ENCODE assay signal across 19 cellular contexts in the genomic region with DNA sequence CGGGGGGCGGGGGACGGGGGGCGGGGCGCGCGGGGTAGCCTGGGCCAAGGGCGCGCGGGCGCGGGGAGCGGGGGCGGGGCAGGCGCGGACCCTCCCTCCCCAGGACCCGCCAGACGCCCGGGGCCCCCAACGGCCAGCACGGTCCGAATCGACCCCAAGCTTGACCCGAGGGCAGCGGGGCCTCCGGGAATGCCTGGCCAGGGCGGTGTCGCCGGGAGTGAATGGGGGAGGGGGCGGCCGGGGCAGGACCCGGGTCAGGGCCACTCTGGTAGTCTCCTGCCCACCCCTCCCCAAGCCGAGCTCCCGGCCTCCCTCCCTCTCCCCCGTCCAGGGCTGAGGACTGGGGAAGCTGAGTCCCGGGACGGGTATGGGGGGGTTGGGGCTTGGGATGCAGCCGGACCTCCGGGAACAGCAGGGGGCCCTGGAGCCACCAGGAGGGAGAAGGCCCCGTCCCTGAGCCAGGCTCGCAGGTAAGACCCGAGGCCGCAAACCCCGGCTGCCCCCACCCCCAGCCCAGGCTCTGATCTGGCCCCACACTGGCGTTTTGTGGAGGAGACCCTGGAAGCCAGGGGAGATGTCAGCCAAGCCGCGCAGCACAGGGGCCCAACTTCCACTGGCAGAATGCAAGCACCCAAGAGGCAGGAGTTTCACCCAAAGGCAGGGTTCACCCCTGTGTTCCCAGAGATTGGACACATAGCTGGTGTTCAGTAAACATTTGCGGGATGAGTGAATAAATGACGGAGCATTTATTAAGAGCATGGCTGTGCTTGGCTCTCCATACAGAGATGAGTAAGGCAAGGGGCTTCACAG. TPM values are rescaled to one million over a fixed set of nuclear protein-coding genes. Genes with fewer than 3 reads are reported as not detected.
DNase-seq lines count a peak whose midpoint lies in the region; ATAC-seq and TF ChIP-seq lines count a peak whose summit lies in the region.
"Had no signal": no experiment of that assay in that cellular context is flagged by ENCODE, and none has a peak within 500 bp of the region (broad histone marks: within the 10 kb centered on the region; RNA-seq: fewer than 3 reads in every experiment).

No MANE protein-coding gene starts in this region.

- H3K79me1 ChIP-seq in mesendoderm (ENCODE audit: low read length): no peaks in the 10 kb centered on the region

- no peak overlapping the region for H3K23ac ChIP-seq in mesendoderm (ENCODE audit: low read length)

- no peak overlapping the region for H3K4me2 ChIP-seq in mesendoderm (ENCODE audit: low read length)
- H3K4me2 ChIP-seq: KMS-11 had no signal

- no CpG with 5 or more reads among the region's 49 CpGs for WGBS in mesendoderm (ENCODE audit: extremely low coverage, insufficient coverage, low lambda C conversion rate)

- H3K4me1 ChIP-seq in mesendoderm (ENCODE audit: control insufficient read depth, low read depth, low read length): peaks cover 3% of the 10 kb centered on the region

- no peak overlapping the region for H2AK5ac ChIP-seq in mesendoderm (ENCODE audit: low read length)

- no peak overlapping the region for H2BK120ac ChIP-seq in mesendoderm (ENCODE audit: low read depth, low read length)

- peak overlapping the region in 29 of 59 donors; percentile 1 to 89 (median 42) for H3K27ac ChIP-seq in dorsolateral prefrontal cortex
- no peak overlapping the region for H3K27ac ChIP-seq in mesendoderm (ENCODE audit: low read depth, low read length)
- H3K27ac ChIP-seq: 22Rv1, HL-60, KMS-11 had no signal

- H3K9me3 Mint-ChIP-seq in activated naive CD8-positive, alpha-beta T cell (ENCODE audit: low read depth): no peaks in the 10 kb centered on the region
- H3K9me3 Mint-ChIP-seq in activated naive CD8-positive, alpha-beta T cell treated with anti-CD3 and anti-CD28 coated beads for 36 hours: no peaks in the 10 kb centered on the region
- H3K9me3 Mint-ChIP-seq in mesothelial cell of epicardium: no peaks in the 10 kb centered on the region
- no peaks in the 10 kb centered on the region for H3K9me3 Mint-ChIP-seq in type B pancreatic cell

- no peak overlapping the region for H3K56ac ChIP-seq in mesendoderm (ENCODE audit: low read length)

- H3K4me3 ChIP-seq in dorsolateral prefrontal cortex (peak overlapping the region in 58 of 59 donors; percentile 5 to 70 (median 50)), mesendoderm (ENCODE audit: low read length) (no peak overlapping the region)

- peak overlapping the region; percentile 55 for H3K4me3 Mint-ChIP-seq in activated naive CD8-positive, alpha-beta T cell
- no peak overlapping the region for H3K4me3 Mint-ChIP-seq in activated naive CD8-positive, alpha-beta T cell treated with anti-CD3 and anti-CD28 coated beads for 36 hours
- peak overlapping the region; percentile 2 for H3K4me3 Mint-ChIP-seq in mesothelial cell of epicardium
- H3K4me3 Mint-ChIP-seq in type B pancreatic cell: peak overlapping the region; percentile 3

- H3K18ac ChIP-seq in mesendoderm (ENCODE audit: low read length): no peak overlapping the region

- H4K8ac ChIP-seq in mesendoderm (ENCODE audit: low read depth, low read length): no peak overlapping the region

- no peak overlapping the region for H3K27ac Mint-ChIP-seq in activated naive CD8-positive, alpha-beta T cell
- no peak overlapping the region for H3K27ac Mint-ChIP-seq in activated naive CD8-positive, alpha-beta T cell treated with anti-CD3 and anti-CD28 coated beads for 36 hours
- no peak overlapping the region for H3K27ac Mint-ChIP-seq in mesothelial cell of epicardium
- H3K27ac Mint-ChIP-seq in type B pancreatic cell: no peak overlapping the region

- no peak overlapping the region for H4K5ac ChIP-seq in mesendoderm (ENCODE audit: low read length)

- H3K27me3 Mint-ChIP-seq in activated naive CD8-positive, alpha-beta T cell: peaks cover 14% of the 10 kb centered on the region
- H3K27me3 Mint-ChIP-seq in activated naive CD8-positive, alpha-beta T cell treated with anti-CD3 and anti-CD28 coated beads for 36 hours: peaks cover 68% of the 10 kb centered on the region
- peaks cover 84% of the 10 kb centered on the region for H3K27me3 Mint-ChIP-seq in mesothelial cell of epicardium (ENCODE audit: low read depth)
- H3K27me3 Mint-ChIP-seq in type B pancreatic cell: peaks cover 78% of the 10 kb centered on the region

- no peak for DNase-seq in activated naive CD8-positive, alpha-beta T cell treated with anti-CD3 and anti-CD28 coated beads for 36 hours
- DNase-seq in dorsolateral prefrontal cortex: no peak
- DNase-seq in mesothelial cell of epicardium (ENCODE audit: low spot score in 2 of 2, unreplicated experiment in 2 of 2): no peak
- no peak for DNase-seq in type B pancreatic cell (ENCODE audit: extremely low spot score, unreplicated experiment)
- DNase-seq in mesendoderm: no peak
- no peak for DNase-seq in posterior vena cava (ENCODE audit: low spot score)
- no peak for DNase-seq in omental fat pad (ENCODE audit: low spot score)
- DNase-seq: C1 segment of cervical spinal cord, HCEC 1CT, NCI-H1092 treated with DMSO at 0.1 percent for 48 hours, NCI-H1694 treated with DMSO at 0.1 percent for 48 hours, NCI-H446 treated with DMSO at 0.1 percent for 48 hours, NCI-H774, SHP77 treated with DMSO at 0.1 percent for 48 hours had no signal

- peaks cover 0 to 62% (median 17%) of the 10 kb centered on the region in 45 donors for H3K27me3 ChIP-seq in dorsolateral prefrontal cortex
- H3K27me3 ChIP-seq in mesendoderm (ENCODE audit: insufficient read depth, low read length, poor library complexity): peaks cover 16% of the 10 kb centered on the region

- no peaks in the 10 kb centered on the region for H3K79me2 ChIP-seq in mesendoderm (ENCODE audit: control insufficient read depth, insufficient read depth, low read length)

- no peak overlapping the region for H2BK15ac ChIP-seq in mesendoderm (replicated peaks; ENCODE audit: low read depth)

- H3K4me1 Mint-ChIP-seq in activated naive CD8-positive, alpha-beta T cell (ENCODE audit: low read depth): peaks cover 24% of the 10 kb centered on the region
- peaks cover 14% of the 10 kb centered on the region for H3K4me1 Mint-ChIP-seq in activated naive CD8-positive, alpha-beta T cell treated with anti-CD3 and anti-CD28 coated beads for 36 hours
- H3K4me1 Mint-ChIP-seq in mesothelial cell of epicardium: peaks cover 4% of the 10 kb centered on the region
- H3K4me1 Mint-ChIP-seq in type B pancreatic cell (ENCODE audit: unreplicated experiment): peaks cover 3% of the 10 kb centered on the region

- H3K4ac ChIP-seq in mesendoderm (ENCODE audit: low read depth, low read length): no peak overlapping the region

- no peak overlapping the region for H3K9ac ChIP-seq in mesendoderm (ENCODE audit: low read length)
- H3K9ac ChIP-seq: KMS-11 had no signal

- no peak overlapping the region for H2BK5ac ChIP-seq in mesendoderm (ENCODE audit: low read length)

- intact Hi-C loops in dorsolateral prefrontal cortex (cut with DNase I) (no loop called here), posterior vena cava (cut with DNase I) (no loop called here)

- TF ChIP-seq CTCF in dorsolateral prefrontal cortex (IDR thresholded peaks at IDR 0.05 in 54 of 56, conservative IDR thresholded peaks at IDR 0.05 in 2 of 56; ENCODE audit: low read depth in 1 of 56, partially characterized antibody in 56 of 56): no peak
- TF ChIP-seq CTCF in mesothelial cell of epicardium (IDR thresholded peaks at IDR 0.05; ENCODE audit: unreplicated experiment): no peak
- no peak for TF ChIP-seq CTCF in type B pancreatic cell (conservative IDR thresholded peaks at IDR 0.05)
- no peak for TF ChIP-seq CTCF in omental fat pad (IDR thresholded peaks at IDR 0.05)

- H3K36me3 Mint-ChIP-seq in activated naive CD8-positive, alpha-beta T cell: no peaks in the 10 kb centered on the region
- no peaks in the 10 kb centered on the region for H3K36me3 Mint-ChIP-seq in activated naive CD8-positive, alpha-beta T cell treated with anti-CD3 and anti-CD28 coated beads for 36 hours
- H3K36me3 Mint-ChIP-seq in mesothelial cell of epicardium: no peaks in the 10 kb centered on the region
- H3K36me3 Mint-ChIP-seq in type B pancreatic cell: peaks cover 4% of the 10 kb centered on the region

- H3K36me3 ChIP-seq in mesendoderm (ENCODE audit: control insufficient read depth, insufficient read depth, low read length): no peaks in the 10 kb centered on the region

- ATAC-seq in omental fat pad (ENCODE audit: low FRiP score): no peak
- ATAC-seq: Panc1 had no signal

RNA-seq across cellular contexts. Expression of a gene that starts 0.6 kb away (rescaled TPM):
- total RNA-seq in activated naive CD8-positive, alpha-beta T cell treated with anti-CD3 and anti-CD28 coated beads for 36 hours: not detected
- 100 to 1,000 TPM in 37 of 120 experiments, 10 to 100 TPM in 83; 22.8 to 134 (median 90.1) TPM for total RNA-seq in dorsolateral prefrontal cortex
- total RNA-seq in mesothelial cell of epicardium: 3.5 to 4.8 TPM (median 3.7 TPM) in 3 replicates
- 1.6 TPM in 1 of 2 replicates, not detected in the other for total RNA-seq in type B pancreatic cell (ENCODE audit: low replicate concordance)
- 0.11 TPM for polyA plus RNA-seq in mesendoderm (2013, experiment 1 of 2)
- 0.08 TPM for polyA plus RNA-seq in mesendoderm (2013, experiment 2 of 2)
- total RNA-seq in posterior vena cava: not detected
- total RNA-seq in omental fat pad: 10 to 100 TPM in 3 of 4 donors, not detected in 1; 10.9 to 52.7 (median 36.7) TPM
